ENCODE assay signal across 8 cellular contexts in the genomic region with DNA sequence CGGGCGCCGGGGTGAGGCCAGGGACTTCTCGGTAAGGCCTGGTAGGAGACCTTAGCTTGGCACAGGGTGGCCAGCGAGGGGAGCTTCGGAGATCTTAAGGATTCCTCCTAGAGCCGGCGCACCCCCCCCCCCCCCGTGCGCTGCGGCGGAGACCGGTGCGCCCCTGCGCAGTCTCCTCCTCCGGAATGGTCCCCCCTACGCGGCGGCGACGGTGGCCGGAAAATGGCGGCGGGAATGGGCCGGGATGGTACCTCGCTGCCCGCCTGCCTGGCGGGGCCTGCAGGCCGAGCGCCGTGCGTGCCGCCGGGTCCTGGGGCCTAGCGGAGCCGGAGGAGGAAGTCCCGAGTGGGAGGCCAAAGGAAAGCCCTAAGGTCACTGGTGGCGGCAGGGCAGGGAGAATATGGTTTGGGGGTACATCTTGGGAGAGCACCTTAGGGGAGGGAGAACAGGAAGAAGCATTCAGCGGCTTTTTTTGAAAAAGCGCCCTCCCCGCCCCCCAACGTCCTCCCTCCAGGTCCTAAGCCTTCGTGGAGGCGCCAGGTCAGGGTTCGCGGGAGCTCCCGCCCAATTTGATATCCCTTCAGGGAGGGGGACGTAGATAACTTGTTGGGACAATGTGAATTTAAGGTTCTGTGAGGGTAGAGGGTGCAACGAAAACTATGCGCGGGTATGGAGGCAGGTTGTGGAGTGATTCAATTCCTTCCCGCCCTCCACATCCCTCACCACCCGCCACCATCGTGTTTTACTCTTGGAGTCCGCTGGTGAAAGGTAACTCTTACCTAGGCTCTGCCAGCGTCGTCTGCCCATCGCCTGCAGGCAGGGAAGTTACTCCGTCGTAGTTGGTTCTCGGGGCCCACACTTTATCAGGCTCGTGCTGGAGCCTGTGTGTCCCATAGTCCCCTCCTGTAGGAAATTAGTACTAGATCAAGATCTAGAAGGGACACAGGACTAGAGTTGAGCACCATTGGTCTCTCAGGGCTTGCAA. TPM values are rescaled to one million over a fixed set of nuclear protein-coding genes. Genes with fewer than 3 reads are reported as not detected.
DNase-seq lines count a peak whose midpoint lies in the region; ATAC-seq and TF ChIP-seq lines count a peak whose summit lies in the region.

No MANE protein-coding gene starts in this region.

- intact Hi-C loops in HCT116 (cut with micrococcal nuclease), result no loop called here
- intact Hi-C loops in activated naive CD4-positive, alpha-beta T cell treated with anti-CD3 and anti-CD28 coated beads for 36 hours (cut with micrococcal nuclease), result loop anchor here (1.0 to 10.0 kb wide), 9 partner anchors 102 to 1089 kb away; a partner anchor contains a TSS
- intact Hi-C loops in heart left ventricle (cut with DNase I), result loop anchor here in 2 of 10 donors (2.0 to 10.0 kb wide), 2 partner anchors 101 to 229 kb away; a partner anchor contains a TSS
- intact Hi-C loops in prostate gland (cut with DNase I), result loop anchor here (2.0 kb wide), 2 partner anchors 101 to 231 kb away; a partner anchor contains a TSS

- H3K36me3 ChIP-seq in HCT116 (ENCODE audit: control insufficient read depth in 1 of 2, insufficient read depth in 2 of 2, low read length in 2 of 2), result peaks cover 26 to 32% of the 10 kb centered on the region in 2 experiments
- H3K36me3 ChIP-seq in heart left ventricle, result peaks cover 0 to 37% (median 33%) of the 10 kb centered on the region in 9 donors
- H3K36me3 ChIP-seq in prostate gland, result peaks cover 0 to 9% of the 10 kb centered on the region in 2 donors

- peaks cover 57% of the 10 kb centered on the region for H3K4me1 Mint-ChIP-seq in activated naive CD4-positive, alpha-beta T cell treated with anti-CD3 and anti-CD28 coated beads for 36 hours (ENCODE audit: low read depth)

- H4K20me1 ChIP-seq in HCT116 (ENCODE audit: insufficient read depth), result peaks cover 26% of the 10 kb centered on the region; the same call in 1 of the 2 replicates

- ATAC-seq in HCT116, result peak; percentile 51
- peak in 3 of 4 donors; percentile 8 to 34 (median 31) for ATAC-seq in heart left ventricle

- peak overlapping the region; percentile 88 for H3K4me2 ChIP-seq in HCT116 (ENCODE audit: low read length)

- TF ChIP-seq POLR2A in HCT116 (IDR thresholded peaks at IDR 0.05; ENCODE audit: borderline replicate concordance, extremely low read depth, insufficient read depth, insufficient read length), result no peak
- TF ChIP-seq POLR2A in NB4 (IDR thresholded peaks at IDR 0.05; ENCODE audit: extremely low read depth, insufficient read length), result no peak
- TF ChIP-seq POLR2A in heart left ventricle (IDR thresholded peaks at IDR 0.05), result no peak
- no peak for TF ChIP-seq POLR2A in prostate gland (IDR thresholded peaks at IDR 0.05)

- peak overlapping the region; percentile 87 for H3K27ac Mint-ChIP-seq in activated naive CD4-positive, alpha-beta T cell treated with anti-CD3 and anti-CD28 coated beads for 36 hours

- peak overlapping the region; percentile 76 to 92 for H3K4me3 ChIP-seq in HCT116 (replicated peaks in 1 of 2; ENCODE audit: low read depth in 1 of 2, low read length in 2 of 2)
- H3K4me3 ChIP-seq in NB4 (ENCODE audit: low read depth, low read length), result peak overlapping the region; percentile 96
- peak overlapping the region; percentile 79 to 97 (median 92) for H3K4me3 ChIP-seq in heart left ventricle
- H3K4me3 ChIP-seq in prostate gland, result peak overlapping the region; percentile 74 to 75

- peak overlapping the region; percentile 83 for H3K4me3 Mint-ChIP-seq in activated naive CD4-positive, alpha-beta T cell treated with anti-CD3 and anti-CD28 coated beads for 36 hours

- H3K4me1 ChIP-seq in HCT116 (ENCODE audit: control insufficient read depth in 1 of 2, insufficient read depth in 2 of 2, low read length in 2 of 2), result peaks cover 21 to 26% of the 10 kb centered on the region in 2 experiments; a peak in 3 of 4 replicates
- H3K4me1 ChIP-seq in heart left ventricle, result peaks cover 0 to 37% (median 25%) of the 10 kb centered on the region in 12 donors
- H3K4me1 ChIP-seq in prostate gland (replicated peaks), result no peaks in the 10 kb centered on the region

- H3K9me3 ChIP-seq in HCT116 (ENCODE audit: control insufficient read depth in 1 of 2, insufficient read depth in 1 of 2, low read depth in 1 of 2, low read length in 2 of 2) (no peaks in the 10 kb centered on the region), heart left ventricle (no peaks in the 10 kb centered on the region), prostate gland (no peaks in the 10 kb centered on the region)

- peak; percentile 6 to 17 for DNase-seq in activated CD4-positive, alpha-beta T cell treated with anti-CD3 and anti-CD28 coated beads for 24 hours (ENCODE audit: low read depth in 2 of 2)
- DNase-seq in activated CD4-positive, alpha-beta T cell treated with anti-CD3 and anti-CD28 coated beads, Interleukin-2, amount 50 U/mL, for 1 hour, result no peak
- DNase-seq in HCT116 (ENCODE audit: low read depth, low spot score) (no peak), NB4 (ENCODE audit: low read depth) (peak; percentile 56), heart left ventricle (peak in 1 of 5 donors; percentile 78), prostate gland (ENCODE audit: low spot score) (peak; percentile 10), NCI-H774 (lab: John Stamatoyannopoulos, UW) (no peak)
- DNase-seq in activated naive CD4-positive, alpha-beta T cell treated with anti-CD3 and anti-CD28 coated beads for 36 hours, result peak; percentile 43

- no peaks in the 10 kb centered on the region for H3K27me3 Mint-ChIP-seq in activated naive CD4-positive, alpha-beta T cell treated with anti-CD3 and anti-CD28 coated beads for 36 hours (ENCODE audit: low read depth)

- H3K9ac ChIP-seq in HCT116 (ENCODE audit: low read length), result peak overlapping the region; percentile 96

- CTCF ChIA-PET in HCT116 (lab: Charles Lee), result no interaction called here
- CTCF ChIA-PET in activated naive CD4-positive, alpha-beta T cell treated with anti-CD3 and anti-CD28 coated beads for 36 hours (lab: Charles Lee), result interaction anchor here (0.5 to 0.7 kb wide), 2 partner anchors 70 to 1631 kb away, joined by 3 read pairs; no protein-coding TSS in a partner anchor

- H3K27me3 ChIP-seq in HCT116 (ENCODE audit: insufficient read depth, low read length) (no peaks in the 10 kb centered on the region), heart left ventricle (no peaks in the 10 kb centered on the region), prostate gland (replicated peaks; ENCODE audit: insufficient read depth) (no peaks in the 10 kb centered on the region)

- peak overlapping the region; percentile 91 for H3K27ac ChIP-seq in HCT116 (ENCODE audit: low read depth, low read length)
- H3K27ac ChIP-seq in heart left ventricle, result peak overlapping the region; percentile 74 to 100 (median 90)
- H3K27ac ChIP-seq in prostate gland, result peak overlapping the region; percentile 89 to 99

- no TSS peak for BruUV-seq in HCT116 (replicated peaks; lab: Mats Ljungman, UMichigan)

- POLR2A ChIA-PET in HCT116 (lab: Charles Lee), result no interaction called here

- peaks cover 47% of the 10 kb centered on the region for H3K36me3 Mint-ChIP-seq in activated naive CD4-positive, alpha-beta T cell treated with anti-CD3 and anti-CD28 coated beads for 36 hours (ENCODE audit: low read depth)

- TF ChIP-seq CTCF in HCT116 (IDR thresholded peaks at IDR 0.05 in 2 of 3, conservative IDR thresholded peaks at IDR 0.05 in 1 of 3; ENCODE audit: borderline replicate concordance in 1 of 3, insufficient read depth in 1 of 3, low read depth in 2 of 3, low read length in 2 of 3), result no peak
- no peak for TF ChIP-seq CTCF in NB4 (IDR thresholded peaks at IDR 0.05; ENCODE audit: low read depth, low read length)
- no peak for TF ChIP-seq CTCF in heart left ventricle (IDR thresholded peaks at IDR 0.05)
- TF ChIP-seq CTCF in prostate gland (IDR thresholded peaks at IDR 0.05), result no peak

- no peaks in the 10 kb centered on the region for H3K9me2 ChIP-seq in HCT116 (ENCODE audit: insufficient read depth)

- no peak for TF ChIP-seq RAD21 in HCT116 (IDR thresholded peaks at IDR 0.05; ENCODE audit: low read depth)

- 0 to 1% (median 0%) methylated on average over 36 to 62 of the region's 62 CpGs for WGBS in heart left ventricle, 4 donors
- under 1% methylated on average over 33 of the region's 62 CpGs for WGBS in prostate gland

- H2AFZ ChIP-seq in HCT116 (ENCODE audit: low read depth, low read length, poor library complexity, severe bottlenecking), result no peak overlapping the region

- H3K9me3 Mint-ChIP-seq in activated naive CD4-positive, alpha-beta T cell treated with anti-CD3 and anti-CD28 coated beads for 36 hours, result no peaks in the 10 kb centered on the region

- peaks cover 56% of the 10 kb centered on the region for H3K79me2 ChIP-seq in HCT116 (ENCODE audit: insufficient read depth, low read length)

- RAD21 ChIA-PET in HCT116 (lab: Charles Lee; ENCODE audit: low non-redundant PET in 1 of 2, low total read pairs in 2 of 2, uncharacterized antibody in 2 of 2, unreplicated experiment in 2 of 2), result interaction anchor here in 1 of 2 experiments (0.6 kb wide), 1 partner anchor 253 kb away, joined by 3 read pairs; no protein-coding TSS in a partner anchor

TF ChIP-seq in HCT116, 20 proteins besides CTCF, POLR2A, EP300 and RAD21 (continues in another document):
- no peak for TF ChIP-seq TCF7L2 (IDR thresholded peaks at IDR 0.05; ENCODE audit: borderline replicate concordance, extremely low read depth, insufficient read depth, insufficient read length)

RNA-seq across cellular contexts. Expression of a gene that starts 0.6 kb away (rescaled TPM):
- total RNA-seq in HCT116 (2021; ENCODE audit: unreplicated experiment) (184 TPM), heart left ventricle (10 to 100 TPM; 39.3 to 97.0 (median 62.2) TPM), prostate gland (100 to 1,000 TPM; 119 to 147 TPM)
- polyA plus RNA-seq in HCT116 (2012), result 61.3 and 71.9 TPM in 2 replicates
- total RNA-seq in activated naive CD4-positive, alpha-beta T cell treated with anti-CD3 and anti-CD28 coated beads for 36 hours, result 100 to 1,000 TPM; 226 to 235 TPM
- polyA plus RNA-seq in heart left ventricle, result 10 to 100 TPM; 30.3 to 39.5 TPM

Comparison
In these comparisons a context has a peak if more than half of its experiments do, and no peak if none do; other contexts are left out.
1. DNase-seq: peak in activated CD4-positive, alpha-beta T cell treated with anti-CD3 and anti-CD28 coated beads for 24 hours (2 of 2), NB4 (single experiment), activated naive CD4-positive, alpha-beta T cell treated with anti-CD3 and anti-CD28 coated beads for 36 hours (single experiment) and prostate gland (single experiment); none in activated CD4-positive, alpha-beta T cell treated with anti-CD3 and anti-CD28 coated beads, Interleukin-2, amount 50 U/mL, for 1 hour (single experiment), HCT116 (single experiment) and NCI-H774 (single experiment).
2. Peak in every context shown above with its lines, with median percentiles within 50 percentile points of each other: H3K27ac ChIP-seq and H3K4me3 ChIP-seq.